Comparison of ENCODE assay signal across 8 cellular contexts in genomic region chr6:27871919-27872633, GRCh38. TPM values are rescaled to one million over a fixed set of nuclear protein-coding genes. Genes with fewer than 3 reads are reported as not detected.
DNase-seq lines count a peak whose midpoint lies in the region; ATAC-seq and TF ChIP-seq lines count a peak whose summit lies in the region.

No MANE protein-coding gene starts in this region.

- ATAC-seq in CD4-positive, CD25-positive, alpha-beta regulatory T cell (ENCODE audit: low read depth in 2 of 2), result peak; percentile 80 to 84
- ATAC-seq in GM19395 (IDR thresholded peaks at IDR 0.05; ENCODE audit: unreplicated experiment) (peak; percentile 63), HG03558 (IDR thresholded peaks at IDR 0.05; ENCODE audit: extremely low read depth, unreplicated experiment) (peak; percentile 34)
- peak; percentile 77 to 79 for ATAC-seq in activated T-cell treated with anti-CD3 and anti-CD28 coated beads, Interleukin-2, amount 50 U/mL, for 4 hours
- ATAC-seq in naive thymus-derived CD8-positive, alpha-beta T cell, result peak; percentile 78 to 79

- DNase-seq in CD4-positive, CD25-positive, alpha-beta regulatory T cell, result peak; percentile 77 to 97 (median 95)
- peak; percentile 92 for DNase-seq in NOMO-1 treated with DMSO at 0.1 percent for 48 hours (lab: John Stamatoyannopoulos, UW; ENCODE audit: unreplicated experiment)
- DNase-seq in activated T-cell treated with anti-CD3 and anti-CD28 coated beads, Interleukin-2, amount 50 U/mL, for 4 hours, result peak; percentile 77
- DNase-seq in esophagus muscularis mucosa (ENCODE audit: extremely low spot score), result no peak
- DNase-seq in naive thymus-derived CD8-positive, alpha-beta T cell, result peak; percentile 57 to 99 (median 91)

- peak overlapping the region; percentile 99 for H3K4me3 ChIP-seq in CD4-positive, CD25-positive, alpha-beta regulatory T cell (ENCODE audit: low read depth, low read length)
- peak overlapping the region; percentile 49 to 63 (median 51) for H3K4me3 ChIP-seq in esophagus muscularis mucosa
- peak overlapping the region; percentile 72 to 88 (median 82) for H3K4me3 ChIP-seq in subcutaneous abdominal adipose tissue (ENCODE audit: low read depth in 1 of 5, low read length in 5 of 5)

- POLR2A ChIA-PET in naive thymus-derived CD8-positive, alpha-beta T cell (lab: Charles Lee), result interaction anchor here (0.6 to 15.4 kb wide), 52 partner anchors 8 to 1852 kb away, joined by 3 to 793 read pairs (median 6); partner anchors contain the start of gene ZNF184

- peak overlapping the region; percentile 97 to 98 (median 98) for H3K27ac Mint-ChIP-seq in CD4-positive, CD25-positive, alpha-beta regulatory T cell
- H3K27ac Mint-ChIP-seq in naive thymus-derived CD8-positive, alpha-beta T cell, result peak overlapping the region; percentile 89 to 99 (median 96)

- no peak for TF ChIP-seq CTCF in esophagus muscularis mucosa (IDR thresholded peaks at IDR 0.05)

- peak overlapping the region; percentile 87 to 98 (median 92) for H3K4me3 Mint-ChIP-seq in CD4-positive, CD25-positive, alpha-beta regulatory T cell
- H3K4me3 Mint-ChIP-seq in activated T-cell treated with anti-CD3 and anti-CD28 coated beads, Interleukin-2, amount 50 U/mL, for 4 hours, result peak overlapping the region; percentile 89
- peak overlapping the region; percentile 86 to 95 (median 92) for H3K4me3 Mint-ChIP-seq in naive thymus-derived CD8-positive, alpha-beta T cell

- WGBS in esophagus muscularis mucosa, result 1% methylated on average over 49 of the region's 50 CpGs

- peak; percentile 53 for TF ChIP-seq POLR2A in esophagus muscularis mucosa (IDR thresholded peaks at IDR 0.05; ENCODE audit: low read depth)

- H3K36me3 ChIP-seq in CD4-positive, CD25-positive, alpha-beta regulatory T cell (ENCODE audit: control insufficient read depth, insufficient read depth, low read length), result no peaks in the 10 kb centered on the region
- H3K36me3 ChIP-seq in esophagus muscularis mucosa (no peaks in the 10 kb centered on the region), subcutaneous abdominal adipose tissue (ENCODE audit: control insufficient read depth in 5 of 5, insufficient read depth in 5 of 5, low read length in 5 of 5) (no peaks in the 10 kb centered on the region)

- H3K9me3 ChIP-seq in CD4-positive, CD25-positive, alpha-beta regulatory T cell (ENCODE audit: control insufficient read depth in 2 of 2, low read length in 2 of 2), result no peaks in the 10 kb centered on the region
- H3K9me3 ChIP-seq in esophagus muscularis mucosa (no peaks in the 10 kb centered on the region), subcutaneous abdominal adipose tissue (ENCODE audit: control insufficient read depth in 5 of 5, low read length in 5 of 5) (no peaks in the 10 kb centered on the region)

- intact Hi-C loops in esophagus muscularis mucosa (cut with DNase I), result no loop called here

- no peaks in the 10 kb centered on the region for H3K27me3 ChIP-seq in CD4-positive, CD25-positive, alpha-beta regulatory T cell (ENCODE audit: control insufficient read depth, insufficient read depth, low read length)
- H3K27me3 ChIP-seq in esophagus muscularis mucosa (peaks cover 0 to 85% (median 51%) of the 10 kb centered on the region in 4 donors), subcutaneous abdominal adipose tissue (ENCODE audit: control insufficient read depth in 5 of 5, insufficient read depth in 4 of 5, low read length in 5 of 5) (peaks cover 0 to 23% (median 2%) of the 10 kb centered on the region in 5 donors)

- no peaks in the 10 kb centered on the region for H3K9me3 Mint-ChIP-seq in CD4-positive, CD25-positive, alpha-beta regulatory T cell
- H3K9me3 Mint-ChIP-seq in activated T-cell treated with anti-CD3 and anti-CD28 coated beads, Interleukin-2, amount 50 U/mL, for 4 hours, result no peaks in the 10 kb centered on the region
- H3K9me3 Mint-ChIP-seq in naive thymus-derived CD8-positive, alpha-beta T cell, result no peaks in the 10 kb centered on the region

- H3K4me1 ChIP-seq in CD4-positive, CD25-positive, alpha-beta regulatory T cell (ENCODE audit: control insufficient read depth, insufficient read depth, low read length, poor library complexity, severe bottlenecking), result peaks cover 37% of the 10 kb centered on the region
- H3K4me1 ChIP-seq in esophagus muscularis mucosa (peaks cover 12 to 32% (median 27%) of the 10 kb centered on the region in 4 donors), subcutaneous abdominal adipose tissue (ENCODE audit: control insufficient read depth in 5 of 5, insufficient read depth in 5 of 5, low read length in 5 of 5) (peaks cover 0 to 31% (median 28%) of the 10 kb centered on the region in 5 donors)

- no peaks in the 10 kb centered on the region for H3K36me3 Mint-ChIP-seq in CD4-positive, CD25-positive, alpha-beta regulatory T cell
- no peaks in the 10 kb centered on the region for H3K36me3 Mint-ChIP-seq in activated T-cell treated with anti-CD3 and anti-CD28 coated beads, Interleukin-2, amount 50 U/mL, for 4 hours (ENCODE audit: insufficient read depth)
- H3K36me3 Mint-ChIP-seq in naive thymus-derived CD8-positive, alpha-beta T cell, result no peaks in the 10 kb centered on the region

- no peak for TF ChIP-seq EP300 in esophagus muscularis mucosa (IDR thresholded peaks at IDR 0.05)

- H3K9ac ChIP-seq in subcutaneous abdominal adipose tissue (ENCODE audit: low read length in 5 of 5), result peak overlapping the region in 4 of 5 donors; percentile 59 to 77 (median 68)

- peaks cover 8 to 41% (median 29%) of the 10 kb centered on the region in 4 donors for H3K4me1 Mint-ChIP-seq in CD4-positive, CD25-positive, alpha-beta regulatory T cell
- H3K4me1 Mint-ChIP-seq in activated T-cell treated with anti-CD3 and anti-CD28 coated beads, Interleukin-2, amount 50 U/mL, for 4 hours (ENCODE audit: low read depth), result peaks cover 42% of the 10 kb centered on the region
- peaks cover 21 to 46% (median 38%) of the 10 kb centered on the region in 4 donors for H3K4me1 Mint-ChIP-seq in naive thymus-derived CD8-positive, alpha-beta T cell

- no peaks in the 10 kb centered on the region for H3K27me3 Mint-ChIP-seq in CD4-positive, CD25-positive, alpha-beta regulatory T cell
- H3K27me3 Mint-ChIP-seq in activated T-cell treated with anti-CD3 and anti-CD28 coated beads, Interleukin-2, amount 50 U/mL, for 4 hours (ENCODE audit: low read depth), result no peaks in the 10 kb centered on the region
- H3K27me3 Mint-ChIP-seq in naive thymus-derived CD8-positive, alpha-beta T cell, result no peaks in the 10 kb centered on the region

- peak overlapping the region; percentile 97 for H3K27ac ChIP-seq in CD4-positive, CD25-positive, alpha-beta regulatory T cell (ENCODE audit: insufficient read depth, low read length, poor library complexity, severe bottlenecking)
- H3K27ac ChIP-seq in esophagus muscularis mucosa (replicated peaks in 1 of 4), result peak overlapping the region; percentile 16 to 63 (median 56)
- H3K27ac ChIP-seq in subcutaneous abdominal adipose tissue (ENCODE audit: low read depth, low read length), result peak overlapping the region; percentile 14

RNA-seq across cellular contexts. Expression of gene OR2B2, which starts 40.1 kb away (rescaled TPM):
- total RNA-seq in CD4-positive, CD25-positive, alpha-beta regulatory T cell, result not detected
- polyA plus RNA-seq in CD4-positive, CD25-positive, alpha-beta regulatory T cell, result not detected
- total RNA-seq in activated T-cell treated with anti-CD3 and anti-CD28 coated beads, Interleukin-2, amount 50 U/mL, for 4 hours, result not detected
- not detected for total RNA-seq in esophagus muscularis mucosa
- total RNA-seq in naive thymus-derived CD8-positive, alpha-beta T cell, result not detected
- polyA plus RNA-seq in naive thymus-derived CD8-positive, alpha-beta T cell, result not detected

Comparison
In these comparisons a context has a peak if more than half of its experiments do, and no peak if none do; other contexts are left out.
1. H3K27ac ChIP-seq: peak in every context shown above with its lines; median percentile 97 in CD4-positive, CD25-positive, alpha-beta regulatory T cell; 56 in esophagus muscularis mucosa; 14 in subcutaneous abdominal adipose tissue.